ENCODE assay signal across 8 cellular contexts in genomic region chr1:24199291-24199900, GRCh38. TPM values are rescaled to one million over a fixed set of nuclear protein-coding genes. Genes with fewer than 3 reads are reported as not detected.
DNase-seq lines count a peak whose midpoint lies in the region; ATAC-seq and TF ChIP-seq lines count a peak whose summit lies in the region.

No MANE protein-coding gene starts in this region.

- H3K27ac ChIP-seq in rectal smooth muscle tissue (ENCODE audit: low read depth, low read length) (no peak overlapping the region), aorta (ENCODE audit: low read depth in 1 of 2, low read length in 2 of 2) (no peak overlapping the region)

- no peak overlapping the region for H3K9ac ChIP-seq in rectal smooth muscle tissue (ENCODE audit: low read length)

- H3K36me3 ChIP-seq in rectal smooth muscle tissue (ENCODE audit: control insufficient read depth, insufficient read depth, low read length): no peaks in the 10 kb centered on the region
- no peaks in the 10 kb centered on the region for H3K36me3 ChIP-seq in aorta (ENCODE audit: control insufficient read depth in 1 of 2, insufficient read depth in 2 of 2, low read length in 1 of 2)

- DNase-seq in DMS79 treated with DMSO at 0.1 percent for 48 hours (lab: John Stamatoyannopoulos, UW) (peak; percentile 68), Kasumi-1 (lab: John Stamatoyannopoulos, UW) (peak; percentile 58 to 77), Right ventricle myocardium superior (peak; percentile 53), aorta (peak; percentile 68 to 79)
- peak; percentile 75 for DNase-seq in activated naive CD4-positive, alpha-beta T cell treated with anti-CD3 and anti-CD28 coated beads, Interleukin-2, amount 50 U/mL, for 16 hours

- intact Hi-C loops in Right ventricle myocardium superior (cut with DNase I): loop anchor here (10.0 kb wide), 1 partner anchor 435 kb away; no protein-coding TSS in a partner anchor
- intact Hi-C loops in aorta (cut with DNase I): loop anchor here (1.0 to 10.0 kb wide), 3 partner anchors 192 to 435 kb away; no protein-coding TSS in a partner anchor

- 26 to 28% methylated on average over 15 of the region's 15 CpGs for WGBS in aorta, 2 donors

- H3K4me1 ChIP-seq in rectal smooth muscle tissue (ENCODE audit: control insufficient read depth, insufficient read depth, low read length) (no peaks in the 10 kb centered on the region), aorta (ENCODE audit: control insufficient read depth in 1 of 2, insufficient read depth in 2 of 2, low read length in 2 of 2) (no peaks in the 10 kb centered on the region)

- H3K4me3 ChIP-seq in rectal smooth muscle tissue (ENCODE audit: low read length): peak overlapping the region; percentile 37
- H3K4me3 ChIP-seq in aorta (ENCODE audit: low read length in 2 of 2): no peak overlapping the region

- no peaks in the 10 kb centered on the region for H3K9me3 ChIP-seq in aorta (ENCODE audit: control insufficient read depth, low read length)

- peak; percentile 73 for ATAC-seq in SK-N-SH treated with all-trans-retinoic acid at 6 μM for 48 hours
- peak; percentile 81 for ATAC-seq in Right ventricle myocardium superior (ENCODE audit: poor library complexity)
- ATAC-seq in aorta (ENCODE audit: low FRiP score): peak; percentile 79
- no peak for ATAC-seq in HG02870 (IDR thresholded peaks at IDR 0.05; ENCODE audit: unreplicated experiment)

- H3K27me3 ChIP-seq in rectal smooth muscle tissue (ENCODE audit: control insufficient read depth, insufficient read depth, low read length) (no peaks in the 10 kb centered on the region), aorta (ENCODE audit: control insufficient read depth in 1 of 2, insufficient read depth in 2 of 2, low read length in 1 of 2) (no peaks in the 10 kb centered on the region)

TF ChIP-seq in SK-N-SH treated with all-trans-retinoic acid at 6 μM for 48 hours, 23 proteins besides CTCF, POLR2A, EP300 and RAD21:
- TF ChIP-seq ZFP30 (CRISPR knock-in tag; IDR thresholded peaks at IDR 0.05) (no peak), ARNTL (CRISPR knock-in tag; IDR thresholded peaks at IDR 0.05; ENCODE audit: borderline replicate concordance, low read depth) (no peak)

RNA-seq across cellular contexts. Expression of gene IFNLR1, which starts 12.3 kb away (rescaled TPM):
- total RNA-seq in Right ventricle myocardium superior: 2.8 TPM
- total RNA-seq in aorta: under 1 TPM; 0.23 to 0.42 TPM
- 1 to 10 TPM in 1 of 2 donors, under 1 TPM in 1; 0.15 to 1.9 TPM for polyA plus RNA-seq in aorta

RNA-seq across cellular contexts. Expression of gene IL22RA1, which starts 56.5 kb away (rescaled TPM):
- total RNA-seq in Right ventricle myocardium superior (0.16 TPM), aorta (under 1 TPM; 0.18 to 0.23 TPM)
- polyA plus RNA-seq in aorta: 1 to 10 TPM in 1 of 2 donors, not detected in 1; 2.4 TPM
